Comparison of ENCODE assay signal across 16 cellular contexts in genomic region chr14:40221428-40221827, GRCh38.
A peak's percentile ranks its signal among the peaks of the same experiment; 100 is the strongest.
DNase-seq lines count a peak whose midpoint lies in the region; ATAC-seq and TF ChIP-seq lines count a peak whose summit lies in the region.
"Had no signal": no experiment of that assay in that cellular context is flagged by ENCODE, and none has a peak within 500 bp of the region (broad histone marks: within the 10 kb centered on the region; RNA-seq: fewer than 3 reads in every experiment).

No MANE protein-coding gene starts in this region.

- TF ChIP-seq RAD21 in Ishikawa (IDR thresholded peaks at IDR 0.05; ENCODE audit: low read depth) = no peak

- peak; percentile 38 for DNase-seq in NCI-H510A treated with DMSO at 0.1 percent for 48 hours (lab: John Stamatoyannopoulos, UW)
- no peak for DNase-seq in NCI-H510A (lab: John Stamatoyannopoulos, UW)
- DNase-seq in NCI-H2029 treated with DMSO at 0.1 percent for 48 hours (lab: John Stamatoyannopoulos, UW) = peak; percentile 46
- peak; percentile 37 for DNase-seq in epithelial cell of esophagus (ENCODE audit: low read depth)
- DNase-seq in ecto neural progenitor cell (ENCODE audit: low spot score) = no peak
- DNase-seq: BE2C; CD4-positive, alpha-beta memory T cell; Karpas-422; NCI-H187; NCI-H446; OCI-M1; T-cell; T1000 had no signal

- no peak for TF ChIP-seq EP300 in Ishikawa (IDR thresholded peaks at IDR 0.05; ENCODE audit: borderline replicate concordance)

- H3K4me3 ChIP-seq in epithelial cell of esophagus (ENCODE audit: low read length) = no peak overlapping the region
- H3K4me3 ChIP-seq: HAP-1 had no signal

- no peak for ATAC-seq in HG02588 (IDR thresholded peaks at IDR 0.05; ENCODE audit: unreplicated experiment)
- ATAC-seq: T-cell had no signal

- no peak for TF ChIP-seq CTCF in epithelial cell of esophagus (IDR thresholded peaks at IDR 0.05; ENCODE audit: insufficient read depth, low read depth, low read length, missing control alignments)

TF ChIP-seq in Ishikawa, 13 proteins besides CTCF, POLR2A, EP300 and RAD21:
- TF ChIP-seq NFIC (IDR thresholded peaks at IDR 0.05) (peak; percentile 49; the same call in 1 of the 2 replicates), TAF1 (IDR thresholded peaks at IDR 0.05; ENCODE audit: low read depth) (no peak), YY1 (IDR thresholded peaks at IDR 0.05; ENCODE audit: low read depth) (no peak)
TF ChIP-seq in Ishikawa: peak in this region for 1.

Comparison
In these comparisons a context has a peak if more than half of its experiments do, and no peak if none do; other contexts are left out.
1. DNase-seq: peak in NCI-H510A treated with DMSO at 0.1 percent for 48 hours (single experiment), NCI-H2029 treated with DMSO at 0.1 percent for 48 hours (single experiment) and epithelial cell of esophagus (single experiment); none in NCI-H510A (single experiment) and ecto neural progenitor cell (single experiment).